8 cellular contexts compared by ENCODE assay signal in genomic region chr18:13136689-13137040, GRCh38.
DNase-seq lines count a peak whose midpoint lies in the region; TF ChIP-seq lines count a peak whose summit lies in the region.

No MANE protein-coding gene starts in this region.

- peak overlapping the region; percentile 57 for H3K4me2 ChIP-seq in mesendoderm (ENCODE audit: low read length)

- WGBS in mesendoderm (ENCODE audit: extremely low coverage, insufficient coverage, low lambda C conversion rate): no CpG with 5 or more reads among the region's 35 CpGs

- TF ChIP-seq POLR2A in uterus (IDR thresholded peaks at IDR 0.05): no peak

- no peak overlapping the region for H4K5ac ChIP-seq in mesendoderm (ENCODE audit: low read length)

- no peak overlapping the region for H3K4ac ChIP-seq in mesendoderm (ENCODE audit: low read depth, low read length)

- H3K27me3 ChIP-seq in MG63: no peaks in the 10 kb centered on the region
- no peaks in the 10 kb centered on the region for H3K27me3 ChIP-seq in mesendoderm (ENCODE audit: insufficient read depth, low read length, poor library complexity)
- H3K27me3 ChIP-seq in uterus: no peaks in the 10 kb centered on the region

- H3K9me3 ChIP-seq in MG63 (no peaks in the 10 kb centered on the region), uterus (no peaks in the 10 kb centered on the region)

- H3K4me3 ChIP-seq in MG63: peak overlapping the region; percentile 36
- H3K4me3 ChIP-seq in mesendoderm (ENCODE audit: low read length): no peak overlapping the region
- peak overlapping the region; percentile 55 to 59 for H3K4me3 ChIP-seq in uterus

- H3K56ac ChIP-seq in mesendoderm (ENCODE audit: low read length): no peak overlapping the region

- no peaks in the 10 kb centered on the region for H3K79me1 ChIP-seq in mesendoderm (ENCODE audit: low read length)

- TF ChIP-seq CTCF in uterus (IDR thresholded peaks at IDR 0.05): no peak

- no peak overlapping the region for H2BK15ac ChIP-seq in mesendoderm (replicated peaks; ENCODE audit: low read depth)

- H3K4me1 ChIP-seq in mesendoderm (ENCODE audit: control insufficient read depth, low read depth, low read length) (no peaks in the 10 kb centered on the region), uterus (no peaks in the 10 kb centered on the region)

- no peak overlapping the region for H3K27ac ChIP-seq in mesendoderm (ENCODE audit: low read depth, low read length)
- peak overlapping the region; percentile 76 to 85 for H3K27ac ChIP-seq in uterus

- no peaks in the 10 kb centered on the region for H3K79me2 ChIP-seq in mesendoderm (ENCODE audit: control insufficient read depth, insufficient read depth, low read length)

- H3K9ac ChIP-seq in mesendoderm (ENCODE audit: low read length): peak overlapping the region; percentile 40

- H2BK120ac ChIP-seq in mesendoderm (ENCODE audit: low read depth, low read length): no peak overlapping the region

- intact Hi-C loops in uterus (cut with DNase I; ENCODE audit: low total_unique reads): no loop called here

- no peak overlapping the region for H2BK5ac ChIP-seq in mesendoderm (ENCODE audit: low read length)

- no peak overlapping the region for H4K8ac ChIP-seq in mesendoderm (ENCODE audit: low read depth, low read length)

- H3K18ac ChIP-seq in mesendoderm (ENCODE audit: low read length): no peak overlapping the region

- no peak overlapping the region for H3K23ac ChIP-seq in mesendoderm (ENCODE audit: low read length)

- no peaks in the 10 kb centered on the region for H3K36me3 ChIP-seq in MG63
- H3K36me3 ChIP-seq in mesendoderm (ENCODE audit: control insufficient read depth, insufficient read depth, low read length): no peaks in the 10 kb centered on the region
- H3K36me3 ChIP-seq in uterus: no peaks in the 10 kb centered on the region

- DNase-seq in stimulated activated CD4-positive, alpha-beta T cell treated with anti-CD3 and anti-CD28 coated beads, Interleukin-4, amount 100 ng/mL, for 1 hour: peak; percentile 20
- DNase-seq in stimulated activated CD4-positive, alpha-beta T cell treated with anti-CD3 and anti-CD28 coated beads, Interleukin-4, amount 100 ng/mL, for 4 hours: no peak
- DNase-seq in MG63 (peak; percentile 36), dermis blood vessel endothelial cell (peak; percentile 35), mesendoderm (no peak), uterus (peak in 1 of 2 donors; percentile 40), HPDE6-E6E7 (ENCODE audit: extremely low spot score) (no peak)
- no peak for DNase-seq in stimulated activated CD4-positive, alpha-beta T cell treated with anti-CD3 and anti-CD28 coated beads, Interleukin-12 subunit alpha, Interleukin-12 subunit beta, amount 100 ng/mL, for 4 hours

- no peak overlapping the region for H2AK5ac ChIP-seq in mesendoderm (ENCODE audit: low read length)

Comparison
In these comparisons a context has a peak if more than half of its experiments do, and no peak if none do; other contexts are left out.
1. DNase-seq: peak in stimulated activated CD4-positive, alpha-beta T cell treated with anti-CD3 and anti-CD28 coated beads, Interleukin-4, amount 100 ng/mL, for 1 hour (single experiment), MG63 (single experiment) and dermis blood vessel endothelial cell (single experiment); none in stimulated activated CD4-positive, alpha-beta T cell treated with anti-CD3 and anti-CD28 coated beads, Interleukin-4, amount 100 ng/mL, for 4 hours (0 of 2), mesendoderm (single experiment), HPDE6-E6E7 (single experiment) and stimulated activated CD4-positive, alpha-beta T cell treated with anti-CD3 and anti-CD28 coated beads, Interleukin-12 subunit alpha, Interleukin-12 subunit beta, amount 100 ng/mL, for 4 hours (single experiment).